ENCODE assay signal across 8 cellular contexts in the genomic region with DNA sequence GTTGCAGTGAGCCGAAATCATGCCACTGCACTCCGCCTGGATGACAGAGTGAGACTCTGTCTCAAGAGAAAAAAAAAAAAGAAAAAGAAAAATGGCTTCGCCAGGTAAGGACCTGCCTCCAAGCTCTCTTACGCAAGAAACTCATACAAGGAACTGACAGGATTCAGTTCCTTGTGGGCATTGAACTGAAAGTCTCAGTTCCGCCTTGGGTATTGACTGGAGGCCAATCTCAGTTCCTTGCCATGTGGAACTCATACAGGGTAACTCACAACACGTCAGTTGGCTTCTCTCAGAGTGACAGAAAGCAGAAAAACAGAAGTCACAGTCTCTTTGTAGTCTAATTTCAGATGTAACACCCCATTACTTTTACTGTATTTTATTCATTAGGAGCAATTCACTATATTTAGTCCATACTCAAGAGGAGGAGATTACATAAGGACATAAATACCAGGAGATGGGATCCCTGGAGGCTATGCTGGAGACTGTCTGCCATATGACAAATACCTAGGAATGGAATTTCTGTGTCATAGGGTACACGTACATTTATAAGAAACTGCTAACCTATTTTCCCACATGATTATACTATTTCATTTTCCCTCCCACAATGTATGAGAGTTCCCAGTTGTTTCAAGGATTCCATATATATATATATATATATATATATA. TPM values are rescaled to one million over a fixed set of nuclear protein-coding genes. Genes with fewer than 3 reads are reported as not detected.
DNase-seq lines count a peak whose midpoint lies in the region; ATAC-seq, FAIRE-seq and TF ChIP-seq lines count a peak whose summit lies in the region.

No MANE protein-coding gene starts in this region.

- H3K27ac Mint-ChIP-seq in activated CD4-positive, alpha-beta memory T cell treated with anti-CD3 and anti-CD28 coated beads, Interleukin-2, amount 10 ng/mL, durations not matched to agents 7 days and 5 days: no peak overlapping the region
- H3K27ac Mint-ChIP-seq in activated naive CD4-positive, alpha-beta T cell treated with anti-CD3 and anti-CD28 coated beads, Interleukin-2, amount 50 U/mL, for 72 hours: no peak overlapping the region

- in situ Hi-C loops in ACHN (cut with HindIII; ENCODE audit: low pct_ligation_motif_present, low pct_unique_long_range_greater_than_20kb, low sequenced_read_pairs): no loop called here

- no peak overlapping the region for H3K4me3 Mint-ChIP-seq in activated CD4-positive, alpha-beta memory T cell treated with anti-CD3 and anti-CD28 coated beads, Interleukin-2, amount 10 ng/mL, durations not matched to agents 7 days and 5 days

- H3K27me3 ChIP-seq in foreskin keratinocyte: no peaks in the 10 kb centered on the region

- H3K36me3 Mint-ChIP-seq in activated CD4-positive, alpha-beta memory T cell treated with anti-CD3 and anti-CD28 coated beads, Interleukin-2, amount 10 ng/mL, durations not matched to agents 7 days and 5 days (ENCODE audit: low read depth): no peaks in the 10 kb centered on the region
- no peaks in the 10 kb centered on the region for H3K36me3 Mint-ChIP-seq in activated naive CD4-positive, alpha-beta T cell treated with anti-CD3 and anti-CD28 coated beads, Interleukin-2, amount 50 U/mL, for 72 hours

- peak; percentile 95 for ATAC-seq in GM21717 (IDR thresholded peaks at IDR 0.05; ENCODE audit: unreplicated experiment)
- ATAC-seq in foreskin keratinocyte: peak; percentile 82
- ATAC-seq in activated naive CD4-positive, alpha-beta T cell treated with anti-CD3 and anti-CD28 coated beads, Interleukin-2, amount 50 U/mL, for 72 hours: no peak

- CTCF ChIA-PET in activated CD4-positive, alpha-beta memory T cell treated with anti-CD3 and anti-CD28 coated beads, Interleukin-2, amount 10 ng/mL, durations not matched to agents 7 days and 5 days (lab: Charles Lee): no interaction called here

- H3K27ac ChIP-seq in foreskin keratinocyte: peak overlapping the region; percentile 54

- no peaks in the 10 kb centered on the region for H3K9me3 Mint-ChIP-seq in activated CD4-positive, alpha-beta memory T cell treated with anti-CD3 and anti-CD28 coated beads, Interleukin-2, amount 10 ng/mL, durations not matched to agents 7 days and 5 days
- H3K9me3 Mint-ChIP-seq in activated naive CD4-positive, alpha-beta T cell treated with anti-CD3 and anti-CD28 coated beads, Interleukin-2, amount 50 U/mL, for 72 hours: no peaks in the 10 kb centered on the region

- no peaks in the 10 kb centered on the region for H3K27me3 Mint-ChIP-seq in activated CD4-positive, alpha-beta memory T cell treated with anti-CD3 and anti-CD28 coated beads, Interleukin-2, amount 10 ng/mL, durations not matched to agents 7 days and 5 days

- no peak for TF ChIP-seq POLR2A in GM12891 (IDR thresholded peaks at IDR 0.05; ENCODE audit: low read depth, low read length)

- no peaks in the 10 kb centered on the region for H3K4me1 Mint-ChIP-seq in activated CD4-positive, alpha-beta memory T cell treated with anti-CD3 and anti-CD28 coated beads, Interleukin-2, amount 10 ng/mL, durations not matched to agents 7 days and 5 days

- DNase-seq in GM12891 (ENCODE audit: insufficient read length, low spot score): peak; percentile 32
- DNase-seq in HPDE6-E6E7 (ENCODE audit: extremely low spot score): peak; percentile 38
- DNase-seq in foreskin keratinocyte: peak; percentile 83 to 94
- DNase-seq in ACHN: no peak
- DNase-seq in activated CD4-positive, alpha-beta memory T cell treated with anti-CD3 and anti-CD28 coated beads, Interleukin-2, amount 10 ng/mL, durations not matched to agents 7 days and 5 days: no peak
- no peak for DNase-seq in activated CD4-positive, alpha-beta T cell treated with anti-CD3 and anti-CD28 coated beads for 48 hours
- DNase-seq in activated naive CD4-positive, alpha-beta T cell treated with anti-CD3 and anti-CD28 coated beads, Interleukin-2, amount 50 U/mL, for 72 hours (ENCODE audit: low spot score in 2 of 2): no peak

- peak; percentile 93 for FAIRE-seq in GM12891 (lab: Jason Lieb, UNC)

- POLR2A ChIA-PET in activated CD4-positive, alpha-beta memory T cell treated with anti-CD3 and anti-CD28 coated beads, Interleukin-2, amount 10 ng/mL, durations not matched to agents 7 days and 5 days (lab: Charles Lee): no interaction called here

- TF ChIP-seq CTCF in foreskin keratinocyte (conservative IDR thresholded peaks at IDR 0.05): no peak

- H3K4me1 ChIP-seq in foreskin keratinocyte: peaks cover 17% of the 10 kb centered on the region

TF ChIP-seq in GM12891, 5 proteins besides CTCF, POLR2A, EP300 and RAD21:
- peak; percentile 45 for TF ChIP-seq PAX5 (IDR thresholded peaks at IDR 0.05; ENCODE audit: insufficient read depth, low read length, severe bottlenecking)
- TF ChIP-seq SPI1 (IDR thresholded peaks at IDR 0.05; ENCODE audit: low read depth, low read length): peak; percentile 98
- TF ChIP-seq TAF1 (IDR thresholded peaks at IDR 0.05; ENCODE audit: low read depth, low read length): no peak
- TF ChIP-seq POLR2AphosphoS5 (IDR thresholded peaks at IDR 0.05; ENCODE audit: low read depth, low read length): no peak
- peak; percentile 49; the same call in 1 of the 2 replicates for TF ChIP-seq POU2F2 (IDR thresholded peaks at IDR 0.05; ENCODE audit: low read depth, low read length)

RNA-seq across cellular contexts. Expression of a gene that starts 11.4 kb away (rescaled TPM):
- 39.9 TPM for polyA plus RNA-seq in GM12891 (2012; ENCODE audit: low read depth, missing spikeins)
- total RNA-seq in foreskin keratinocyte: 27.3 and 27.8 TPM in 2 replicates
- 31.2 and 36.6 TPM in 2 replicates for polyA plus RNA-seq in foreskin keratinocyte
- 10 to 100 TPM; 10.3 to 12.0 TPM for total RNA-seq in activated CD4-positive, alpha-beta memory T cell treated with anti-CD3 and anti-CD28 coated beads, Interleukin-2, amount 10 ng/mL, durations not matched to agents 7 days and 5 days
- 10 to 100 TPM; 25.2 to 36.6 TPM for total RNA-seq in activated naive CD4-positive, alpha-beta T cell treated with anti-CD3 and anti-CD28 coated beads, Interleukin-2, amount 50 U/mL, for 72 hours

RNA-seq across cellular contexts. Expression of a gene that starts 16.7 kb away (rescaled TPM):
- polyA plus RNA-seq in GM12891 (2012; ENCODE audit: low read depth, missing spikeins): 9.2 TPM
- total RNA-seq in foreskin keratinocyte: 3.9 and 4.2 TPM in 2 replicates
- 0.60 and 0.65 TPM in 2 replicates for polyA plus RNA-seq in foreskin keratinocyte
- 1 to 10 TPM; 8.0 to 8.1 TPM for total RNA-seq in activated CD4-positive, alpha-beta memory T cell treated with anti-CD3 and anti-CD28 coated beads, Interleukin-2, amount 10 ng/mL, durations not matched to agents 7 days and 5 days
- 10 to 100 TPM in 1 of 2 donors, 1 to 10 TPM in 1; 1.6 to 19.8 TPM for total RNA-seq in activated naive CD4-positive, alpha-beta T cell treated with anti-CD3 and anti-CD28 coated beads, Interleukin-2, amount 50 U/mL, for 72 hours

Comparison
In these comparisons a context has a peak if more than half of its experiments do, and no peak if none do; other contexts are left out.
1. DNase-seq: peak in GM12891 (single experiment), HPDE6-E6E7 (single experiment) and foreskin keratinocyte (2 of 2); none in ACHN (single experiment), activated CD4-positive, alpha-beta memory T cell treated with anti-CD3 and anti-CD28 coated beads, Interleukin-2, amount 10 ng/mL, durations not matched to agents 7 days and 5 days (single experiment), activated CD4-positive, alpha-beta T cell treated with anti-CD3 and anti-CD28 coated beads for 48 hours (single experiment) and activated naive CD4-positive, alpha-beta T cell treated with anti-CD3 and anti-CD28 coated beads, Interleukin-2, amount 50 U/mL, for 72 hours (0 of 2).
2. ATAC-seq: peak in GM21717 (single experiment) and foreskin keratinocyte (single experiment); none in activated naive CD4-positive, alpha-beta T cell treated with anti-CD3 and anti-CD28 coated beads, Interleukin-2, amount 50 U/mL, for 72 hours (0 of 2).